Comparison of ENCODE assay signal across 8 cellular contexts in the genomic region with DNA sequence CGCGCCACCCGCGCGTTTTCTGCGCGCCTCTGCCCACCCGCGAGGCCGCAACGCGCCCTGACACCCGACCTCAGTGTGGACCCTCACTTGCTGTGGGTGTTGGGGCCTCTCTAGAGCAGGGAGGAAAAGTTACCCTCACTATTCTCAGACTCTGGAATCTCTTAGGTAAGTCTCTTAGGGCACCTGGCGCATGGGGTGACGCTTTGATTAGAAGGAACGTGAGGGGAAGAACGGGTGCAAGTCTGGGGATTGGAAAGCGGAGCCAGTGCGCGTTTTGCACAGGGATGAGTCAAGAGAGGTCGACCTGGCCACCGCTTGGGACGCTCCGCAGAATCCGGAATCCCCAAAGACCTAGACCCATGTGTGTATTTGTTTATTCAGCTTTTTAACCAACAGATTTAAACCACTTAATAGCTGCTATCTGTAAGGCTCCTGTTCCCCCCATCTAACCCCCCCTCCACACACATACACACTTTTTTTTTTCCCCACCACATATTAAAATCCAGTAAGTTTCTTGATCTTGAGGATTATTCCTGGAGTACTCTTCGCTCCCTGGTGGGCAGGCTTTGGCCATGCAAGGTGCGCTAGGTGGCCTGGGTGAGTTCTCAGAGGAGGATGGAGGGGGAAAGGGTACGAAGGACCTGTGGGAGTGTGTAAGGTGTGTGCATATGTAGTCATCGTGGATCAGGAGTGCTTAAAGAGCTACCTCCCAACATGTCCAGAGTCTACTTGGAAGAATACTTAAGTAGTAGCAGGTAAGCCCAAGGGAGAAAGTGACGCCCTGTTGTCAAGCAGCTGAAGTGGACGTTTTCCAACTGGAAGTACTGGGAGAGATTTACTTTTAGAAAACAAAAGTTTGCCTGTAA.
DNase-seq lines count a peak whose midpoint lies in the region; ATAC-seq and TF ChIP-seq lines count a peak whose summit lies in the region.

No MANE protein-coding gene starts in this region.

- no peak for TF ChIP-seq CTCF in heart right ventricle (IDR thresholded peaks at IDR 0.05)
- no peak for TF ChIP-seq CTCF in colonic mucosa (IDR thresholded peaks at IDR 0.05)

- no peak for TF ChIP-seq POLR2A in GM18505 (IDR thresholded peaks at IDR 0.05; ENCODE audit: borderline replicate concordance, extremely low read depth, insufficient read depth, insufficient read length)

- H3K27ac ChIP-seq in heart right ventricle (no peak overlapping the region), colonic mucosa (peak overlapping the region; percentile 45)

- DNase-seq in heart right ventricle (no peak), left ventricle myocardium superior (no peak), colonic mucosa (peak; percentile 55), mesenteric fat pad (ENCODE audit: low spot score) (peak; percentile 79), NCI-H2227 (lab: John Stamatoyannopoulos, UW; ENCODE audit: unreplicated experiment) (no peak)
- DNase-seq in effector CD4-positive, alpha-beta T cell, result no peak

- no peaks in the 10 kb centered on the region for H3K9me3 ChIP-seq in heart right ventricle
- H3K9me3 ChIP-seq in colonic mucosa, result no peaks in the 10 kb centered on the region

- no peaks in the 10 kb centered on the region for H3K36me3 ChIP-seq in heart right ventricle
- H3K36me3 ChIP-seq in colonic mucosa, result no peaks in the 10 kb centered on the region

- ATAC-seq in heart right ventricle (no peak), left ventricle myocardium superior (no peak), GM18505 (IDR thresholded peaks at IDR 0.05; ENCODE audit: unreplicated experiment) (no peak), HG03565 (IDR thresholded peaks at IDR 0.05; ENCODE audit: unreplicated experiment) (no peak)

- intact Hi-C loops in heart right ventricle (cut with DNase I) (loop anchor here in 4 of 10 donors (5.0 to 10.0 kb wide), 5 partner anchors 317 to 447 kb away; a partner anchor contains a TSS), left ventricle myocardium superior (cut with micrococcal nuclease) (no loop called here), colonic mucosa (cut with DNase I) (loop anchor here (10.0 kb wide), 1 partner anchor 447 kb away; no protein-coding TSS in a partner anchor)

- H3K4me3 ChIP-seq in heart right ventricle (peak overlapping the region in 9 of 10 donors; percentile 16 to 65 (median 59)), colonic mucosa (peak overlapping the region; percentile 56)

- H3K27me3 ChIP-seq in heart right ventricle (peaks cover 8 to 98% (median 79%) of the 10 kb centered on the region in 7 donors), colonic mucosa (no peaks in the 10 kb centered on the region)

- WGBS in heart right ventricle, 2 donors, result 17 to 18% methylated on average over 31 of the region's 31 CpGs

- H3K4me1 ChIP-seq in heart right ventricle, result peaks cover 0 to 41% (median 25%) of the 10 kb centered on the region in 9 donors
- no peaks in the 10 kb centered on the region for H3K4me1 ChIP-seq in colonic mucosa

- H3K9ac ChIP-seq in colonic mucosa (ENCODE audit: low read depth in 2 of 2, low read length in 2 of 2), result peak overlapping the region; percentile 69 to 80

Comparison
In these comparisons a context has a peak if more than half of its experiments do, and no peak if none do; other contexts are left out.
1. DNase-seq: peak in colonic mucosa (single experiment) and mesenteric fat pad (single experiment); none in heart right ventricle (0 of 2), left ventricle myocardium superior (single experiment), effector CD4-positive, alpha-beta T cell (single experiment) and NCI-H2227 (single experiment).